1 cellular context compared by ENCODE assay signal in the genomic region with DNA sequence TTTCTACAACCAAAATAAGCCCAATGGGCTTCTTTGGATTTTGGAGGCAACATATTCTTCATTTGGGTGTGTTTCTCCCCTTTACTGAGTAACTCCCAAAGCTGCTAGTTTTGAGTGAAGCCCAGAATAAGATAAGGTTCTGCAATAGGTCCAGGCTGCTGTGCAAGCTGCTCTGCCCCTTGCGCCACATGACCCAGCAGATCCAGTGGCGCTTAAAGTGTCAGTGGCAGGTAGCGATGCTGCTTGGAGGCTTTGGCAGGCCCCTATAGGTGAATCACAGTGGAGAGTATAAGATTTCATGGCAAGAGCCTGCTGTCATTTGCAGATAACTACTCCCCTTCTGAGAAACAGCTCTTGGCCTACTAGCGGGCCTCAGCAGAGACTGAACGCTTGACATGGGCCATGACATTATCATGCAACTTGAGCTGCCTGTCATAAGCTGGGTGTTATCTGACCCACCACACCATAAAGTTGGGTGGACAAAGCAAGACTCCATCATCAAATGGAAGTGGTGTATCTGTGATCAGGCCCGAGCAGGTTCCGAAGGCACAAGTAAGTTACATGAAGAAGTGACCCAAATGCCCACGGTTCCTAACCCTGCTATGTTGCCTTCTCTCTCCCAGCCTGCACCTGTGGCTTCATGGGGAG.
TF ChIP-seq lines count a peak whose summit lies in the region.

No MANE protein-coding gene starts in this region.

TF ChIP-seq in K562, 482 proteins besides CTCF, POLR2A, EP300 and RAD21 (continued from another document and continues in another):
- TF ChIP-seq, protein P1, sequence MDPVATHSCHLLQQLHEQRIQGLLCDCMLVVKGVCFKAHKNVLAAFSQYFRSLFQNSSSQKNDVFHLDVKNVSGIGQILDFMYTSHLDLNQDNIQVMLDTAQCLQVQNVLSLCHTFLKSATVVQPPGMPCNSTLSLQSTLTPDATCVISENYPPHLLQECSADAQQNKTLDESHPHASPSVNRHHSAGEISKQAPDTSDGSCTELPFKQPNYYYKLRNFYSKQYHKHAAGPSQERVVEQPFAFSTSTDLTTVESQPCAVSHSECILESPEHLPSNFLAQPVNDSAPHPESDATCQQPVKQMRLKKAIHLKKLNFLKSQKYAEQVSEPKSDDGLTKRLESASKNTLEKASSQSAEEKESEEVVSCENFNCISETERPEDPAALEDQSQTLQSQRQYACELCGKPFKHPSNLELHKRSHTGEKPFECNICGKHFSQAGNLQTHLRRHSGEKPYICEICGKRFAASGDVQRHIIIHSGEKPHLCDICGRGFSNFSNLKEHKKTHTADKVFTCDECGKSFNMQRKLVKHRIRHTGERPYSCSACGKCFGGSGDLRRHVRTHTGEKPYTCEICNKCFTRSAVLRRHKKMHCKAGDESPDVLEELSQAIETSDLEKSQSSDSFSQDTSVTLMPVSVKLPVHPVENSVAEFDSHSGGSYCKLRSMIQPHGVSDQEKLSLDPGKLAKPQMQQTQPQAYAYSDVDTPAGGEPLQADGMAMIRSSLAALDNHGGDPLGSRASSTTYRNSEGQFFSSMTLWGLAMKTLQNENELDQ (CRISPR knock-in tag; IDR thresholded peaks at IDR 0.05; ENCODE audit: borderline replicate concordance), result no peak
- TF ChIP-seq HNRNPUL1 (IDR thresholded peaks at IDR 0.05; ENCODE audit: low read length) (no peak), NCOA6 (IDR thresholded peaks at IDR 0.05) (no peak), HOXB6 (CRISPR knock-in tag; IDR thresholded peaks at IDR 0.05; ENCODE audit: borderline replicate concordance) (no peak), ZNF197 (CRISPR knock-in tag; IDR thresholded peaks at IDR 0.05; ENCODE audit: low read depth) (no peak), MEF2D (tag; conservative IDR thresholded peaks at IDR 0.05; ENCODE audit: low read depth) (no peak), RBM25 (IDR thresholded peaks at IDR 0.05; ENCODE audit: low read depth, low read length, severe bottlenecking) (no peak), POLR2B (IDR thresholded peaks at IDR 0.05; ENCODE audit: low read depth, partially characterized antibody) (no peak), POLR2AphosphoS5 (IDR thresholded peaks at IDR 0.05; ENCODE audit: control insufficient read depth, insufficient read depth, low read depth, low read length) (peak; percentile 94), ZNF668 (CRISPR knock-in tag; IDR thresholded peaks at IDR 0.05) (no peak), BCOR (IDR thresholded peaks at IDR 0.05) (peak; percentile 82), FOXJ2 (tag; IDR thresholded peaks at IDR 0.05) (no peak), MYNN (IDR thresholded peaks at IDR 0.05) (no peak), MYNN (CRISPR knock-in tag; IDR thresholded peaks at IDR 0.05) (no peak), NFE2 (IDR thresholded peaks at IDR 0.05; ENCODE audit: low read depth) (no peak), KAT8 (IDR thresholded peaks at IDR 0.05; ENCODE audit: low read depth) (no peak), ZFP36 (IDR thresholded peaks at IDR 0.05; ENCODE audit: low read depth, low read length, partially characterized antibody) (peak; percentile 27)
- TF ChIP-seq, protein P2, sequence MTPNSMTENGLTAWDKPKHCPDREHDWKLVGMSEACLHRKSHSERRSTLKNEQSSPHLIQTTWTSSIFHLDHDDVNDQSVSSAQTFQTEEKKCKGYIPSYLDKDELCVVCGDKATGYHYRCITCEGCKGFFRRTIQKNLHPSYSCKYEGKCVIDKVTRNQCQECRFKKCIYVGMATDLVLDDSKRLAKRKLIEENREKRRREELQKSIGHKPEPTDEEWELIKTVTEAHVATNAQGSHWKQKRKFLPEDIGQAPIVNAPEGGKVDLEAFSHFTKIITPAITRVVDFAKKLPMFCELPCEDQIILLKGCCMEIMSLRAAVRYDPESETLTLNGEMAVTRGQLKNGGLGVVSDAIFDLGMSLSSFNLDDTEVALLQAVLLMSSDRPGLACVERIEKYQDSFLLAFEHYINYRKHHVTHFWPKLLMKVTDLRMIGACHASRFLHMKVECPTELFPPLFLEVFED (CRISPR knock-in tag; conservative IDR thresholded peaks at IDR 0.05), result no peak
- TF ChIP-seq, protein P3, sequence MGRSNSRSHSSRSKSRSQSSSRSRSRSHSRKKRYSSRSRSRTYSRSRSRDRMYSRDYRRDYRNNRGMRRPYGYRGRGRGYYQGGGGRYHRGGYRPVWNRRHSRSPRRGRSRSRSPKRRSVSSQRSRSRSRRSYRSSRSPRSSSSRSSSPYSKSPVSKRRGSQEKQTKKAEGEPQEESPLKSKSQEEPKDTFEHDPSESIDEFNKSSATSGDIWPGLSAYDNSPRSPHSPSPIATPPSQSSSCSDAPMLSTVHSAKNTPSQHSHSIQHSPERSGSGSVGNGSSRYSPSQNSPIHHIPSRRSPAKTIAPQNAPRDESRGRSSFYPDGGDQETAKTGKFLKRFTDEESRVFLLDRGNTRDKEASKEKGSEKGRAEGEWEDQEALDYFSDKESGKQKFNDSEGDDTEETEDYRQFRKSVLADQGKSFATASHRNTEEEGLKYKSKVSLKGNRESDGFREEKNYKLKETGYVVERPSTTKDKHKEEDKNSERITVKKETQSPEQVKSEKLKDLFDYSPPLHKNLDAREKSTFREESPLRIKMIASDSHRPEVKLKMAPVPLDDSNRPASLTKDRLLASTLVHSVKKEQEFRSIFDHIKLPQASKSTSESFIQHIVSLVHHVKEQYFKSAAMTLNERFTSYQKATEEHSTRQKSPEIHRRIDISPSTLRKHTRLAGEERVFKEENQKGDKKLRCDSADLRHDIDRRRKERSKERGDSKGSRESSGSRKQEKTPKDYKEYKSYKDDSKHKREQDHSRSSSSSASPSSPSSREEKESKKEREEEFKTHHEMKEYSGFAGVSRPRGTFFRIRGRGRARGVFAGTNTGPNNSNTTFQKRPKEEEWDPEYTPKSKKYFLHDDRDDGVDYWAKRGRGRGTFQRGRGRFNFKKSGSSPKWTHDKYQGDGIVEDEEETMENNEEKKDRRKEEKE (IDR thresholded peaks at IDR 0.05; ENCODE audit: borderline replicate concordance in 1 of 2, control insufficient read depth in 1 of 2, low read depth in 2 of 2, low read length in 1 of 2), result no peak
- TF ChIP-seq, protein P4, sequence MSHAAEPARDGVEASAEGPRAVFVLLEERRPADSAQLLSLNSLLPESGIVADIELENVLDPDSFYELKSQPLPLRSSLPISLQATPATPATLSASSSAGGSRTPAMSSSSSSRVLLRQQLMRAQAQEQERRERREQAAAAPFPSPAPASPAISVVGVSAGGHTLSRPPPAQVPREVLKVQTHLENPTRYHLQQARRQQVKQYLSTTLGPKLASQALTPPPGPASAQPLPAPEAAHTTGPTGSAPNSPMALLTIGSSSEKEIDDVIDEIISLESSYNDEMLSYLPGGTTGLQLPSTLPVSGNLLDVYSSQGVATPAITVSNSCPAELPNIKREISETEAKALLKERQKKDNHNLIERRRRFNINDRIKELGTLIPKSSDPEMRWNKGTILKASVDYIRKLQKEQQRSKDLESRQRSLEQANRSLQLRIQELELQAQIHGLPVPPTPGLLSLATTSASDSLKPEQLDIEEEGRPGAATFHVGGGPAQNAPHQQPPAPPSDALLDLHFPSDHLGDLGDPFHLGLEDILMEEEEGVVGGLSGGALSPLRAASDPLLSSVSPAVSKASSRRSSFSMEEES (CRISPR knock-in tag; IDR thresholded peaks at IDR 0.05), result no peak
- TF ChIP-seq, protein P5, sequence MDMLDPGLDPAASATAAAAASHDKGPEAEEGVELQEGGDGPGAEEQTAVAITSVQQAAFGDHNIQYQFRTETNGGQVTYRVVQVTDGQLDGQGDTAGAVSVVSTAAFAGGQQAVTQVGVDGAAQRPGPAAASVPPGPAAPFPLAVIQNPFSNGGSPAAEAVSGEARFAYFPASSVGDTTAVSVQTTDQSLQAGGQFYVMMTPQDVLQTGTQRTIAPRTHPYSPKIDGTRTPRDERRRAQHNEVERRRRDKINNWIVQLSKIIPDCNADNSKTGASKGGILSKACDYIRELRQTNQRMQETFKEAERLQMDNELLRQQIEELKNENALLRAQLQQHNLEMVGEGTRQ (CRISPR knock-in tag; IDR thresholded peaks at IDR 0.05), result peak; percentile 63
- TF ChIP-seq, protein P6, sequence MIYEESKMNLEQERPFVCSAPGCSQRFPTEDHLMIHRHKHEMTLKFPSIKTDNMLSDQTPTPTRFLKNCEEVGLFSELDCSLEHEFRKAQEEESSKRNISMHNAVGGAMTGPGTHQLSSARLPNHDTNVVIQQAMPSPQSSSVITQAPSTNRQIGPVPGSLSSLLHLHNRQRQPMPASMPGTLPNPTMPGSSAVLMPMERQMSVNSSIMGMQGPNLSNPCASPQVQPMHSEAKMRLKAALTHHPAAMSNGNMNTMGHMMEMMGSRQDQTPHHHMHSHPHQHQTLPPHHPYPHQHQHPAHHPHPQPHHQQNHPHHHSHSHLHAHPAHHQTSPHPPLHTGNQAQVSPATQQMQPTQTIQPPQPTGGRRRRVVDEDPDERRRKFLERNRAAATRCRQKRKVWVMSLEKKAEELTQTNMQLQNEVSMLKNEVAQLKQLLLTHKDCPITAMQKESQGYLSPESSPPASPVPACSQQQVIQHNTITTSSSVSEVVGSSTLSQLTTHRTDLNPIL (CRISPR knock-in tag; IDR thresholded peaks at IDR 0.05), result no peak
- TF ChIP-seq, protein P7, sequence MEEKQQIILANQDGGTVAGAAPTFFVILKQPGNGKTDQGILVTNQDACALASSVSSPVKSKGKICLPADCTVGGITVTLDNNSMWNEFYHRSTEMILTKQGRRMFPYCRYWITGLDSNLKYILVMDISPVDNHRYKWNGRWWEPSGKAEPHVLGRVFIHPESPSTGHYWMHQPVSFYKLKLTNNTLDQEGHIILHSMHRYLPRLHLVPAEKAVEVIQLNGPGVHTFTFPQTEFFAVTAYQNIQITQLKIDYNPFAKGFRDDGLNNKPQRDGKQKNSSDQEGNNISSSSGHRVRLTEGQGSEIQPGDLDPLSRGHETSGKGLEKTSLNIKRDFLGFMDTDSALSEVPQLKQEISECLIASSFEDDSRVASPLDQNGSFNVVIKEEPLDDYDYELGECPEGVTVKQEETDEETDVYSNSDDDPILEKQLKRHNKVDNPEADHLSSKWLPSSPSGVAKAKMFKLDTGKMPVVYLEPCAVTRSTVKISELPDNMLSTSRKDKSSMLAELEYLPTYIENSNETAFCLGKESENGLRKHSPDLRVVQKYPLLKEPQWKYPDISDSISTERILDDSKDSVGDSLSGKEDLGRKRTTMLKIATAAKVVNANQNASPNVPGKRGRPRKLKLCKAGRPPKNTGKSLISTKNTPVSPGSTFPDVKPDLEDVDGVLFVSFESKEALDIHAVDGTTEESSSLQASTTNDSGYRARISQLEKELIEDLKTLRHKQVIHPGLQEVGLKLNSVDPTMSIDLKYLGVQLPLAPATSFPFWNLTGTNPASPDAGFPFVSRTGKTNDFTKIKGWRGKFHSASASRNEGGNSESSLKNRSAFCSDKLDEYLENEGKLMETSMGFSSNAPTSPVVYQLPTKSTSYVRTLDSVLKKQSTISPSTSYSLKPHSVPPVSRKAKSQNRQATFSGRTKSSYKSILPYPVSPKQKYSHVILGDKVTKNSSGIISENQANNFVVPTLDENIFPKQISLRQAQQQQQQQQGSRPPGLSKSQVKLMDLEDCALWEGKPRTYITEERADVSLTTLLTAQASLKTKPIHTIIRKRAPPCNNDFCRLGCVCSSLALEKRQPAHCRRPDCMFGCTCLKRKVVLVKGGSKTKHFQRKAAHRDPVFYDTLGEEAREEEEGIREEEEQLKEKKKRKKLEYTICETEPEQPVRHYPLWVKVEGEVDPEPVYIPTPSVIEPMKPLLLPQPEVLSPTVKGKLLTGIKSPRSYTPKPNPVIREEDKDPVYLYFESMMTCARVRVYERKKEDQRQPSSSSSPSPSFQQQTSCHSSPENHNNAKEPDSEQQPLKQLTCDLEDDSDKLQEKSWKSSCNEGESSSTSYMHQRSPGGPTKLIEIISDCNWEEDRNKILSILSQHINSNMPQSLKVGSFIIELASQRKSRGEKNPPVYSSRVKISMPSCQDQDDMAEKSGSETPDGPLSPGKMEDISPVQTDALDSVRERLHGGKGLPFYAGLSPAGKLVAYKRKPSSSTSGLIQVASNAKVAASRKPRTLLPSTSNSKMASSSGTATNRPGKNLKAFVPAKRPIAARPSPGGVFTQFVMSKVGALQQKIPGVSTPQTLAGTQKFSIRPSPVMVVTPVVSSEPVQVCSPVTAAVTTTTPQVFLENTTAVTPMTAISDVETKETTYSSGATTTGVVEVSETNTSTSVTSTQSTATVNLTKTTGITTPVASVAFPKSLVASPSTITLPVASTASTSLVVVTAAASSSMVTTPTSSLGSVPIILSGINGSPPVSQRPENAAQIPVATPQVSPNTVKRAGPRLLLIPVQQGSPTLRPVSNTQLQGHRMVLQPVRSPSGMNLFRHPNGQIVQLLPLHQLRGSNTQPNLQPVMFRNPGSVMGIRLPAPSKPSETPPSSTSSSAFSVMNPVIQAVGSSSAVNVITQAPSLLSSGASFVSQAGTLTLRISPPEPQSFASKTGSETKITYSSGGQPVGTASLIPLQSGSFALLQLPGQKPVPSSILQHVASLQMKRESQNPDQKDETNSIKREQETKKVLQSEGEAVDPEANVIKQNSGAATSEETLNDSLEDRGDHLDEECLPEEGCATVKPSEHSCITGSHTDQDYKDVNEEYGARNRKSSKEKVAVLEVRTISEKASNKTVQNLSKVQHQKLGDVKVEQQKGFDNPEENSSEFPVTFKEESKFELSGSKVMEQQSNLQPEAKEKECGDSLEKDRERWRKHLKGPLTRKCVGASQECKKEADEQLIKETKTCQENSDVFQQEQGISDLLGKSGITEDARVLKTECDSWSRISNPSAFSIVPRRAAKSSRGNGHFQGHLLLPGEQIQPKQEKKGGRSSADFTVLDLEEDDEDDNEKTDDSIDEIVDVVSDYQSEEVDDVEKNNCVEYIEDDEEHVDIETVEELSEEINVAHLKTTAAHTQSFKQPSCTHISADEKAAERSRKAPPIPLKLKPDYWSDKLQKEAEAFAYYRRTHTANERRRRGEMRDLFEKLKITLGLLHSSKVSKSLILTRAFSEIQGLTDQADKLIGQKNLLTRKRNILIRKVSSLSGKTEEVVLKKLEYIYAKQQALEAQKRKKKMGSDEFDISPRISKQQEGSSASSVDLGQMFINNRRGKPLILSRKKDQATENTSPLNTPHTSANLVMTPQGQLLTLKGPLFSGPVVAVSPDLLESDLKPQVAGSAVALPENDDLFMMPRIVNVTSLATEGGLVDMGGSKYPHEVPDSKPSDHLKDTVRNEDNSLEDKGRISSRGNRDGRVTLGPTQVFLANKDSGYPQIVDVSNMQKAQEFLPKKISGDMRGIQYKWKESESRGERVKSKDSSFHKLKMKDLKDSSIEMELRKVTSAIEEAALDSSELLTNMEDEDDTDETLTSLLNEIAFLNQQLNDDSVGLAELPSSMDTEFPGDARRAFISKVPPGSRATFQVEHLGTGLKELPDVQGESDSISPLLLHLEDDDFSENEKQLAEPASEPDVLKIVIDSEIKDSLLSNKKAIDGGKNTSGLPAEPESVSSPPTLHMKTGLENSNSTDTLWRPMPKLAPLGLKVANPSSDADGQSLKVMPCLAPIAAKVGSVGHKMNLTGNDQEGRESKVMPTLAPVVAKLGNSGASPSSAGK (IDR thresholded peaks at IDR 0.05), result no peak
- TF ChIP-seq, protein P8, sequence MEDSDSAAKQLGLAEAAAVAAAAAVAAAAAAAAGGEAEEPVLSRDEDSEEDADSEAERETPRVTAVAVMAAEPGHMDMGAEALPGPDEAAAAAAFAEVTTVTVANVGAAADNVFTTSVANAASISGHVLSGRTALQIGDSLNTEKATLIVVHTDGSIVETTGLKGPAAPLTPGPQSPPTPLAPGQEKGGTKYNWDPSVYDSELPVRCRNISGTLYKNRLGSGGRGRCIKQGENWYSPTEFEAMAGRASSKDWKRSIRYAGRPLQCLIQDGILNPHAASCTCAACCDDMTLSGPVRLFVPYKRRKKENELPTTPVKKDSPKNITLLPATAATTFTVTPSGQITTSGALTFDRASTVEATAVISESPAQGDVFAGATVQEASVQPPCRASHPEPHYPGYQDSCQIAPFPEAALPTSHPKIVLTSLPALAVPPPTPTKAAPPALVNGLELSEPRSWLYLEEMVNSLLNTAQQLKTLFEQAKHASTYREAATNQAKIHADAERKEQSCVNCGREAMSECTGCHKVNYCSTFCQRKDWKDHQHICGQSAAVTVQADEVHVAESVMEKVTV (CRISPR knock-in tag; IDR thresholded peaks at IDR 0.05), result no peak
